In the genomic region with DNA sequence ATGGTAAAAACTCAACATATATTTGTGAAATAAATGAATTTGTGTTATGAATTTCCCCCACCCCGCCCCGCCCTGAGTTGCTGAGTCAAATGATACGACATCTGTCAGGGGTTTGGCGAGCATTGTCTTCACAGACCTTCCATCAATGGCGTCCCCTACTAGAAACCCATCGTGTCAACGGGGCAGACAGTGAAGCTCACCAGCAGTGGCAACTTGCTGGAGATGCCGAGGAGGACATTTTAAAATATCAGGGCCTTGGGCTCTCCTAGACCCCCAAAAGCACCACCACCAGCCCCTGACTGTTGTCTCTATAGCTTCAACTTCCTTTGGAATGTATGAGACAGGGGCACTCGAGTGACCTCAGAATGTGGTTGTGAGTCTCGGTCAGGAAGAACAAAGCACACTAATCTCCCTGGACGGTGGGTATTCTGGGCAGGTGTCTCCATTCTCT, we compare ENCODE assay signal across 1 cellular context.
TF ChIP-seq lines count a peak whose summit lies in the region.

No MANE protein-coding gene starts in this region.

TF ChIP-seq in HEK293, 187 proteins besides CTCF, POLR2A, EP300 and RAD21 (continued from another document):
- TF ChIP-seq, protein P1, sequence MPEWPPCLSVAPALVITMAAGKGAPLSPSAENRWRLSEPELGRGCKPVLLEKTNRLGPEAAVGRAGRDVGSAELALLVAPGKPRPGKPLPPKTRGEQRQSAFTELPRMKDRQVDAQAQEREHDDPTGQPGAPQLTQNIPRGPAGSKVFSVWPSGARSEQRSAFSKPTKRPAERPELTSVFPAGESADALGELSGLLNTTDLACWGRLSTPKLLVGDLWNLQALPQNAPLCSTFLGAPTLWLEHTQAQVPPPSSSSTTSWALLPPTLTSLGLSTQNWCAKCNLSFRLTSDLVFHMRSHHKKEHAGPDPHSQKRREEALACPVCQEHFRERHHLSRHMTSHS (tag by site-specific recombination; IDR thresholded peaks at IDR 0.05): no peak
